16 cellular contexts compared by ENCODE assay signal in genomic region chr15:50798684-50799083, GRCh38. TPM values are rescaled to one million over a fixed set of nuclear protein-coding genes. Genes with fewer than 3 reads are reported as not detected.
A peak's percentile ranks its signal among the peaks of the same experiment; 100 is the strongest.
DNase-seq lines count a peak whose midpoint lies in the region; ATAC-seq and TF ChIP-seq lines count a peak whose summit lies in the region.
"Had no signal": no experiment of that assay in that cellular context is flagged by ENCODE, and none has a peak within 500 bp of the region (broad histone marks: within the 10 kb centered on the region; RNA-seq: fewer than 3 reads in every experiment).

No MANE protein-coding gene starts in this region.

- H3K27me3 ChIP-seq in fibroblast of lung (ENCODE audit: control insufficient read depth, insufficient read depth, low read length) (no peaks in the 10 kb centered on the region), thyroid gland (no peaks in the 10 kb centered on the region), aorta (ENCODE audit: control insufficient read depth in 1 of 2, insufficient read depth in 2 of 2, low read length in 1 of 2) (no peaks in the 10 kb centered on the region)
- H3K27me3 ChIP-seq: cardiac muscle cell, sigmoid colon, SJSA1, upper lobe of left lung had no signal

- H3K27ac ChIP-seq in fibroblast of lung (ENCODE audit: insufficient read depth, low read length), result no peak overlapping the region
- H3K27ac ChIP-seq in thyroid gland, result peak overlapping the region in 2 of 3 donors; percentile 46 to 48
- H3K27ac ChIP-seq in aorta (ENCODE audit: low read depth in 1 of 2, low read length in 2 of 2), result no peak overlapping the region
- H3K27ac ChIP-seq: cardiac muscle cell, sigmoid colon, SJSA1, upper lobe of left lung had no signal

- no peak overlapping the region for H2AFZ ChIP-seq in fibroblast of lung (ENCODE audit: low read length)

- in situ Hi-C loops in SK-MEL-5 (cut with HindIII; ENCODE audit: low pct_unique_long_range_greater_than_20kb, low sequenced_read_pairs), result no loop called here

- H3K9me3 ChIP-seq in fibroblast of lung (ENCODE audit: control insufficient read depth, insufficient read depth, low read depth, low read length) (no peaks in the 10 kb centered on the region), thyroid gland (no peaks in the 10 kb centered on the region), aorta (ENCODE audit: control insufficient read depth, low read length) (no peaks in the 10 kb centered on the region)
- H3K9me3 ChIP-seq: sigmoid colon, SJSA1, upper lobe of left lung had no signal

- peaks cover 5% of the 10 kb centered on the region for H3K4me1 Mint-ChIP-seq in activated CD4-positive, alpha-beta T cell treated with anti-CD3 and anti-CD28 coated beads for 36 hours
- H3K4me1 Mint-ChIP-seq: activated T-helper 17 cell treated with anti-CD3 and anti-CD28 coated beads, Interleukin-2, amount 50 U/mL, for 72 hours had no signal

- H3K4me3 ChIP-seq in fibroblast of lung (replicated peaks in 1 of 4; ENCODE audit: control extremely low read depth in 1 of 4, insufficient read depth in 1 of 4, low read depth in 3 of 4, low read length in 4 of 4) (no peak overlapping the region), thyroid gland (replicated peaks in 1 of 3) (no peak overlapping the region), aorta (ENCODE audit: low read length in 2 of 2) (no peak overlapping the region)
- H3K4me3 ChIP-seq: cardiac muscle cell, sigmoid colon, SJSA1, upper lobe of left lung had no signal

- ATAC-seq in activated CD4-positive, alpha-beta T cell treated with anti-CD3 and anti-CD28 coated beads for 36 hours, result no peak
- ATAC-seq in aorta (ENCODE audit: low FRiP score), result no peak
- ATAC-seq: activated T-helper 17 cell treated with anti-CD3 and anti-CD28 coated beads, Interleukin-2, amount 50 U/mL, for 72 hours had no signal

- H3K4me2 ChIP-seq in fibroblast of lung (ENCODE audit: extremely low read depth, insufficient read depth, low read length), result no peak overlapping the region

- no peaks in the 10 kb centered on the region for H3K27me3 Mint-ChIP-seq in activated CD4-positive, alpha-beta T cell treated with anti-CD3 and anti-CD28 coated beads for 36 hours
- H3K27me3 Mint-ChIP-seq: activated T-helper 17 cell treated with anti-CD3 and anti-CD28 coated beads, Interleukin-2, amount 50 U/mL, for 72 hours had no signal

- H4K20me1 ChIP-seq in fibroblast of lung (ENCODE audit: control insufficient read depth, extremely low read depth, insufficient read depth, low read length), result no peaks in the 10 kb centered on the region

- no peak overlapping the region for H3K27ac Mint-ChIP-seq in activated CD4-positive, alpha-beta T cell treated with anti-CD3 and anti-CD28 coated beads for 36 hours
- H3K27ac Mint-ChIP-seq: activated T-helper 17 cell treated with anti-CD3 and anti-CD28 coated beads, Interleukin-2, amount 50 U/mL, for 72 hours had no signal

- no peak overlapping the region for H3K9ac ChIP-seq in fibroblast of lung (ENCODE audit: insufficient read depth, low read length)

- H3K9me3 Mint-ChIP-seq in activated CD4-positive, alpha-beta T cell treated with anti-CD3 and anti-CD28 coated beads for 36 hours (ENCODE audit: low read depth), result no peaks in the 10 kb centered on the region
- H3K9me3 Mint-ChIP-seq: activated T-helper 17 cell treated with anti-CD3 and anti-CD28 coated beads, Interleukin-2, amount 50 U/mL, for 72 hours had no signal

- no peak for TF ChIP-seq CTCF in fibroblast of lung (conservative IDR thresholded peaks at IDR 0.05 in 1 of 2, IDR thresholded peaks at IDR 0.05 in 1 of 2; ENCODE audit: low read depth in 1 of 2, low read length in 2 of 2)
- no peak for TF ChIP-seq CTCF in thyroid gland (IDR thresholded peaks at IDR 0.05)

- H3K36me3 Mint-ChIP-seq in activated CD4-positive, alpha-beta T cell treated with anti-CD3 and anti-CD28 coated beads for 36 hours (ENCODE audit: low read depth), result no peaks in the 10 kb centered on the region

- TF ChIP-seq POLR2A in thyroid gland (IDR thresholded peaks at IDR 0.05), result no peak

- intact Hi-C loops in activated CD4-positive, alpha-beta T cell treated with anti-CD3 and anti-CD28 coated beads for 36 hours (cut with DNase I, micrococcal nuclease), result no loop called here
- intact Hi-C loops in thyroid gland (cut with DNase I) (no loop called here), aorta (cut with DNase I) (no loop called here)

- no peaks in the 10 kb centered on the region for H3K79me2 ChIP-seq in fibroblast of lung (ENCODE audit: control insufficient read depth, insufficient read depth, low read length)

- no peaks in the 10 kb centered on the region for H3K36me3 ChIP-seq in fibroblast of lung (ENCODE audit: control insufficient read depth, insufficient read depth, low read length)
- H3K36me3 ChIP-seq in thyroid gland, result no peaks in the 10 kb centered on the region
- no peaks in the 10 kb centered on the region for H3K36me3 ChIP-seq in aorta (ENCODE audit: control insufficient read depth in 1 of 2, insufficient read depth in 2 of 2, low read length in 1 of 2)
- H3K36me3 ChIP-seq: cardiac muscle cell, sigmoid colon, SJSA1, upper lobe of left lung had no signal

- POLR2A ChIA-PET in activated CD4-positive, alpha-beta T cell treated with anti-CD3 and anti-CD28 coated beads for 36 hours (lab: Charles Lee), result no interaction called here

- DNase-seq in activated CD4-positive, alpha-beta T cell treated with anti-CD3 and anti-CD28 coated beads for 36 hours, result peak; percentile 11
- DNase-seq in activated CD4-positive, alpha-beta T cell treated with anti-CD3 and anti-CD28 coated beads, Interleukin-2, amount 50 U/mL, for 1 hour, result no peak
- DNase-seq in SK-MEL-5 (ENCODE audit: low read depth, low spot score) (peak; percentile 41), fibroblast of lung (ENCODE audit: low read depth in 2 of 2) (peak; percentile 12 to 15), thyroid gland (no peak), NCI-H2196 treated with DMSO at 0.1 percent for 48 hours (lab: John Stamatoyannopoulos, UW; ENCODE audit: unreplicated experiment) (no peak), HUDEP-2 (lab: John Stamatoyannopoulos, UW; ENCODE audit: unreplicated experiment in 76 of 76) (no peak), aorta (no peak)
- DNase-seq: activated CD4-positive, CD25-positive, alpha-beta regulatory T cell; DND-41; NCI-H69; sigmoid colon; upper lobe of left lung had no signal

- H3K4me1 ChIP-seq in fibroblast of lung (ENCODE audit: control insufficient read depth, extremely low read depth, insufficient read depth, low read length) (no peaks in the 10 kb centered on the region), thyroid gland (peaks cover 0 to 11% of the 10 kb centered on the region in 2 donors), aorta (ENCODE audit: control insufficient read depth in 1 of 2, insufficient read depth in 2 of 2, low read length in 2 of 2) (no peaks in the 10 kb centered on the region)
- H3K4me1 ChIP-seq: sigmoid colon, SJSA1 had no signal

- no peak overlapping the region for H3K4me3 Mint-ChIP-seq in activated CD4-positive, alpha-beta T cell treated with anti-CD3 and anti-CD28 coated beads for 36 hours
- H3K4me3 Mint-ChIP-seq: activated T-helper 17 cell treated with anti-CD3 and anti-CD28 coated beads, Interleukin-2, amount 50 U/mL, for 72 hours had no signal

- CTCF ChIA-PET in activated CD4-positive, alpha-beta T cell treated with anti-CD3 and anti-CD28 coated beads for 36 hours (lab: Charles Lee), result interaction anchor here (0.9 to 1.0 kb wide), 2 partner anchors 20 to 78 kb away, joined by 3 to 4 read pairs; no protein-coding TSS in a partner anchor

- 50 to 52% methylated on average over 3 of the region's 3 CpGs for WGBS in thyroid gland, 2 donors
- 51 to 53% methylated on average over 3 of the region's 3 CpGs for WGBS in aorta, 2 donors

RNA-seq across cellular contexts. Expression of gene SPPL2A, which starts 33.2 kb away (rescaled TPM):
- 10 to 100 TPM; 53.1 to 66.1 TPM for total RNA-seq in activated CD4-positive, alpha-beta T cell treated with anti-CD3 and anti-CD28 coated beads for 36 hours
- 140 and 152 TPM in 2 replicates for total RNA-seq in SK-MEL-5 (2014; rRNA removed; shearing (Covaris generic))
- polyA plus RNA-seq in SK-MEL-5 (2015; cell fraction: cytosol; rRNA removed), result 108 and 124 TPM in 2 replicates
- polyA plus RNA-seq in SK-MEL-5 (2015; cell fraction: nucleus; rRNA removed), result 149 and 176 TPM in 2 replicates
- total RNA-seq in fibroblast of lung (48.5 and 97.6 TPM in 2 replicates), thyroid gland (100 to 1,000 TPM; 174 to 468 (median 256) TPM), aorta (100 to 1,000 TPM; 124 to 130 TPM)
- polyA plus RNA-seq in fibroblast of lung (76.7 and 120 TPM in 2 replicates), aorta (10 to 100 TPM; 13.4 to 32.6 TPM)
- polyA plus RNA-seq in fibroblast of lung (2012), result 60.1 and 78.6 TPM in 2 replicates
- polyA minus RNA-seq in fibroblast of lung (ENCODE audit: low replicate concordance), result 16.9 and 39.2 TPM in 2 replicates

Comparison
In these comparisons a context has a peak if more than half of its experiments do, and no peak if none do; other contexts are left out.
1. DNase-seq: peak in activated CD4-positive, alpha-beta T cell treated with anti-CD3 and anti-CD28 coated beads for 36 hours (single experiment), SK-MEL-5 (single experiment) and fibroblast of lung (2 of 2); none in activated CD4-positive, alpha-beta T cell treated with anti-CD3 and anti-CD28 coated beads, Interleukin-2, amount 50 U/mL, for 1 hour (single experiment), thyroid gland (0 of 2), NCI-H2196 treated with DMSO at 0.1 percent for 48 hours (single experiment), HUDEP-2 (0 of 76) and aorta (0 of 2).
2. H3K27ac ChIP-seq: peak in thyroid gland (2 of 3); none in fibroblast of lung (single experiment) and aorta (0 of 2).